In genomic region chr7:21944616-21945373, GRCh38 we compare ENCODE assay signal across 2 cellular contexts.
TF ChIP-seq lines count a peak whose summit lies in the region.

No MANE protein-coding gene starts in this region.

TF ChIP-seq in A549, 52 proteins besides CTCF, POLR2A, EP300 and RAD21 (continued from another document):
- TF ChIP-seq RFX5 (IDR thresholded peaks at IDR 0.05) (no peak), KDM5A (IDR thresholded peaks at IDR 0.05) (no peak), ZC3H11A (IDR thresholded peaks at IDR 0.05) (no peak), FOSL2 (IDR thresholded peaks at IDR 0.05) (no peak), FOSL2 (CRISPR knock-in tag; IDR thresholded peaks at IDR 0.05) (no peak), PBX3 (IDR thresholded peaks at IDR 0.05) (no peak), FOXS1 (CRISPR knock-in tag; IDR thresholded peaks at IDR 0.05) (no peak), HDAC2 (IDR thresholded peaks at IDR 0.05) (no peak), TP53 (CRISPR knock-in tag; IDR thresholded peaks at IDR 0.05) (no peak), KDM1A (IDR thresholded peaks at IDR 0.05; ENCODE audit: low read depth) (no peak), JUN (IDR thresholded peaks at IDR 0.05) (no peak)

TF ChIP-seq in GM23338, 12 proteins besides CTCF, POLR2A, EP300 and RAD21 (continued from another document):
- no peak for TF ChIP-seq REST (IDR thresholded peaks at IDR 0.05; ENCODE audit: unreplicated experiment)
- TF ChIP-seq JUNB (IDR thresholded peaks at IDR 0.05; ENCODE audit: unreplicated experiment) = no peak
- TF ChIP-seq POLR2AphosphoS5 (IDR thresholded peaks at IDR 0.05; ENCODE audit: low read depth) = no peak
- TF ChIP-seq ZNF462 (CRISPR knock-in tag; IDR thresholded peaks at IDR 0.05) = no peak
- TF ChIP-seq EZH2 (IDR thresholded peaks at IDR 0.05; ENCODE audit: low read depth, unreplicated experiment) = no peak
- no peak for TF ChIP-seq EZH2phosphoT487 (IDR thresholded peaks at IDR 0.05; ENCODE audit: unreplicated experiment)
